ENCODE assay signal across 8 cellular contexts in genomic region chr18:23689031-23689615, GRCh38. TPM values are rescaled to one million over a fixed set of nuclear protein-coding genes. Genes with fewer than 3 reads are reported as not detected.
DNase-seq lines count a peak whose midpoint lies in the region; ATAC-seq and TF ChIP-seq lines count a peak whose summit lies in the region.

Gene LAMA3, plus strand, starts transcription at chr18:23689453. Its CDS starts 231 bp downstream, at chr18:23689684.

- H3K36me3 Mint-ChIP-seq in naive thymus-derived CD8-positive, alpha-beta T cell = no peaks in the 10 kb centered on the region

- H3K27me3 Mint-ChIP-seq in naive thymus-derived CD8-positive, alpha-beta T cell = peaks cover 22 to 44% (median 38%) of the 10 kb centered on the region in 5 donors

- H3K27ac ChIP-seq in 22Rv1 (peak within 1 kb of the TSS; percentile 52), urinary bladder (ENCODE audit: low read depth) (no peak within 1 kb of the TSS)

- POLR2A ChIA-PET in naive thymus-derived CD8-positive, alpha-beta T cell (lab: Charles Lee) = no interaction called here

- under 1% methylated on average over 45 of the region's 45 CpGs for WGBS in urinary bladder

- peaks cover 5 to 12% (median 8%) of the 10 kb centered on the region in 4 donors for H3K4me1 Mint-ChIP-seq in naive thymus-derived CD8-positive, alpha-beta T cell

- peak within 1 kb of the TSS; percentile 59 to 81 (median 76) for H3K4me3 Mint-ChIP-seq in naive thymus-derived CD8-positive, alpha-beta T cell

- peak; percentile 48 for ATAC-seq in GM18517 (IDR thresholded peaks at IDR 0.05; ENCODE audit: unreplicated experiment)
- peak; percentile 74 to 86 for ATAC-seq in naive thymus-derived CD8-positive, alpha-beta T cell
- ATAC-seq in GM21825 (IDR thresholded peaks at IDR 0.05; ENCODE audit: unreplicated experiment) = no peak

- TF ChIP-seq CTCF in 22Rv1 (IDR thresholded peaks at IDR 0.05) = peak; percentile 59

- H3K4me3 ChIP-seq in urinary bladder (ENCODE audit: low read depth, low read length) = peak within 1 kb of the TSS; percentile 62

- no peaks in the 10 kb centered on the region for H3K4me1 ChIP-seq in urinary bladder (ENCODE audit: insufficient read depth)

- DNase-seq in NCI-H2171 treated with DMSO at 0.1 percent for 48 hours (lab: John Stamatoyannopoulos, UW) = peak; percentile 65
- DNase-seq in activated T-cell treated with anti-CD3 and anti-CD28 coated beads, Interleukin-2, amount 50 U/mL, for 1 hour = peak; percentile 50
- peak; percentile 34 for DNase-seq in fibroblast of peridontal ligament (ENCODE audit: extremely low read depth)
- peak in 6 of 10 donors; percentile 13 to 37 (median 32) for DNase-seq in naive thymus-derived CD8-positive, alpha-beta T cell

- H3K27ac Mint-ChIP-seq in naive thymus-derived CD8-positive, alpha-beta T cell = no peak within 1 kb of the TSS

- H3K9me3 Mint-ChIP-seq in naive thymus-derived CD8-positive, alpha-beta T cell = peaks cover 0 to 2% (median 0%) of the 10 kb centered on the region in 9 donors

- H3K36me3 ChIP-seq in urinary bladder (ENCODE audit: insufficient read depth) = no peaks in the 10 kb centered on the region

RNA-seq across cellular contexts. Expression of gene LAMA3, which starts in this region (rescaled TPM):
- not detected for total RNA-seq in naive thymus-derived CD8-positive, alpha-beta T cell
- not detected for polyA plus RNA-seq in naive thymus-derived CD8-positive, alpha-beta T cell
- 32.3 TPM for total RNA-seq in urinary bladder
- 10.4 TPM for polyA plus RNA-seq in urinary bladder

Comparison
In these comparisons a context has a peak if more than half of its experiments do, and no peak if none do; other contexts are left out.
1. RNA of gene LAMA3 (total RNA-seq): 32.3 TPM in urinary bladder (single experiment); not detected in naive thymus-derived CD8-positive, alpha-beta T cell; every median in the first group is over 10 times any median in the second.
2. RNA of gene LAMA3 (polyA plus RNA-seq): 10.4 TPM in urinary bladder (single experiment); not detected in naive thymus-derived CD8-positive, alpha-beta T cell; every median in the first group is over 10 times any median in the second.
3. Peak in DNase-seq and ATAC-seq in naive thymus-derived CD8-positive, alpha-beta T cell; RNA of the gene not detected or under 1 TPM.
4. Peak in every context shown above with its lines, with median percentiles within 50 percentile points of each other: DNase-seq.